29 cellular contexts compared by ENCODE assay signal in the genomic region with DNA sequence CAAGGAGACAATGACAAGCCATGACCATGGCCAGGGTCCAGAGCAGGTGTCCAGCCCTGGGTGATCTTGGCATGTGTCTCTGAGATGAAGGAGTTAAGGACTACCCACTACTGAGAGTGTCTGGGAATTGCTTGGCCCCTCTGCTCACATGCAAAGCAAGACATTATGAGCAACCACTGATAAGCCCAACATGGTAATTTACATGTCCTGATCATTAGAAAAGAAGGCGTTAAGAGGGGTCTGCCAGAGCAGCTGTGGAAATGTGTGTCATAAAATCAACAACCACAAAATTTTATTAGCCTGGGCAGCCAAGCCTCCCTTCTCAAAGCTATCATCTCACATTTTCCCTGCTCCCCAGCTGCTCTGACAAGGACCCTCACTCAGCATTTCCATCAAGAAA.
DNase-seq lines count a peak whose midpoint lies in the region; ATAC-seq and TF ChIP-seq lines count a peak whose summit lies in the region.
"Had no signal": no experiment of that assay in that cellular context is flagged by ENCODE, and none has a peak within 500 bp of the region (broad histone marks: within the 10 kb centered on the region; RNA-seq: fewer than 3 reads in every experiment).

No MANE protein-coding gene starts in this region.

- H2AFZ ChIP-seq in Loucy (ENCODE audit: low read length) (no peak overlapping the region), PC-3 (ENCODE audit: low read length) (no peak overlapping the region), smooth muscle cell (ENCODE audit: low read depth) (no peak overlapping the region)

- peaks cover 5% of the 10 kb centered on the region for H3K27me3 Mint-ChIP-seq in glutamatergic neuron (ENCODE audit: unreplicated experiment)
- no peaks in the 10 kb centered on the region for H3K27me3 Mint-ChIP-seq in activated T-helper 2 cell treated with anti-CD3 and anti-CD28 coated beads, Interferon-gamma antibody, Interleukin-2, Interleukin-4, amounts not matched to agents 10 μg/mL and 5 μg/mL and 100 μg/mL, durations not matched to agents 14 hours and 24 hours and 36 hours (ENCODE audit: low read depth)

- no peaks in the 10 kb centered on the region for H3K36me3 Mint-ChIP-seq in glutamatergic neuron (ENCODE audit: unreplicated experiment)
- no peaks in the 10 kb centered on the region for H3K36me3 Mint-ChIP-seq in activated T-helper 2 cell treated with anti-CD3 and anti-CD28 coated beads, Interferon-gamma antibody, Interleukin-2, Interleukin-4, amounts not matched to agents 10 μg/mL and 5 μg/mL and 100 μg/mL, durations not matched to agents 14 hours and 24 hours and 36 hours (ENCODE audit: low read depth)
- H3K36me3 Mint-ChIP-seq: activated naive CD4-positive, alpha-beta T cell treated with anti-CD3 and anti-CD28 coated beads, Interleukin-2, amount 50 U/mL, for 72 hours; immature natural killer cell; mesothelial cell of epicardium; natural killer cell treated with Interleukin-12 subunit alpha and Interleukin-12 subunit beta and Interleukin-15 and Interleukin-18, amount 100 ng/mL, for 72 hours had no signal

- H3K27ac ChIP-seq in PC-3 (ENCODE audit: low read length) (no peak overlapping the region), smooth muscle cell (ENCODE audit: low read depth) (peak overlapping the region; percentile 98), left lung (no peak overlapping the region)
- H3K27ac ChIP-seq: esophagus muscularis mucosa, right lobe of liver, tibial nerve had no signal

- H3K4me2 ChIP-seq in Loucy (ENCODE audit: low read depth, low read length, poor library complexity, severe bottlenecking) (peak overlapping the region; percentile 22), PC-3 (ENCODE audit: low read length) (no peak overlapping the region), smooth muscle cell (peak overlapping the region; percentile 24)

- no peak overlapping the region for H3K9ac ChIP-seq in Loucy (ENCODE audit: low read depth, low read length, poor library complexity, severe bottlenecking)
- H3K9ac ChIP-seq in PC-3 (ENCODE audit: low read length), result no peak overlapping the region
- peak overlapping the region; percentile 93 for H3K9ac ChIP-seq in smooth muscle cell (ENCODE audit: low read depth)

- H3F3A ChIP-seq in Loucy (ENCODE audit: low read depth) (no peaks in the 10 kb centered on the region), PC-3 (ENCODE audit: low read length, unreplicated experiment) (no peaks in the 10 kb centered on the region), smooth muscle cell (ENCODE audit: low read depth) (peaks cover 10% of the 10 kb centered on the region)

- intact Hi-C loops in PC-3 (cut with micrococcal nuclease) (loop anchor here (5.0 kb wide), 1 partner anchor 71 kb away; no protein-coding TSS in a partner anchor), left lung (cut with DNase I) (no loop called here)
- intact Hi-C loops in activated T-helper 2 cell treated with anti-CD3 and anti-CD28 coated beads, Interferon-gamma antibody, Interleukin-2, Interleukin-4, amounts not matched to agents 10 μg/mL and 5 μg/mL and 100 μg/mL, durations not matched to agents 14 hours and 24 hours and 36 hours (cut with micrococcal nuclease), result no loop called here

- POLR2A ChIA-PET in PC-3 (lab: Charles Lee; ENCODE audit: unreplicated experiment), result no interaction called here

- H3K79me2 ChIP-seq in Loucy (ENCODE audit: insufficient read depth, low read length) (no peaks in the 10 kb centered on the region), PC-3 (ENCODE audit: low read length) (no peaks in the 10 kb centered on the region), smooth muscle cell (ENCODE audit: low read depth) (no peaks in the 10 kb centered on the region)

- H4K20me1 ChIP-seq in Loucy (ENCODE audit: insufficient read depth, low read length, poor library complexity, severe bottlenecking) (no peaks in the 10 kb centered on the region), PC-3 (ENCODE audit: low read length) (no peaks in the 10 kb centered on the region), smooth muscle cell (ENCODE audit: low read depth) (no peaks in the 10 kb centered on the region)

- H3K9me3 ChIP-seq in Loucy (ENCODE audit: insufficient read depth, low read depth, low read length), result no peaks in the 10 kb centered on the region
- no peaks in the 10 kb centered on the region for H3K9me3 ChIP-seq in PC-3 (ENCODE audit: low read length)
- no peaks in the 10 kb centered on the region for H3K9me3 ChIP-seq in smooth muscle cell (replicated peaks; ENCODE audit: low read depth)
- H3K9me3 ChIP-seq in left lung, result no peaks in the 10 kb centered on the region
- H3K9me3 ChIP-seq: esophagus muscularis mucosa, right lobe of liver, tibial nerve had no signal

- H3K9me2 ChIP-seq in Loucy (replicated peaks; ENCODE audit: low read depth, low read length), result no peaks in the 10 kb centered on the region
- no peaks in the 10 kb centered on the region for H3K9me2 ChIP-seq in PC-3 (replicated peaks; ENCODE audit: low read length)

- no TSS peak for BruUV-seq in PC-3 (replicated peaks; lab: Mats Ljungman, UMichigan)

- no peaks in the 10 kb centered on the region for H3K9me3 Mint-ChIP-seq in glutamatergic neuron (ENCODE audit: unreplicated experiment)
- H3K9me3 Mint-ChIP-seq in activated T-helper 2 cell treated with anti-CD3 and anti-CD28 coated beads, Interferon-gamma antibody, Interleukin-2, Interleukin-4, amounts not matched to agents 10 μg/mL and 5 μg/mL and 100 μg/mL, durations not matched to agents 14 hours and 24 hours and 36 hours, result no peaks in the 10 kb centered on the region
- H3K9me3 Mint-ChIP-seq: activated B cell treated with CpG ODN at 0.5 μM for 24 hours; activated T-helper 17 cell treated with anti-CD3 and anti-CD28 coated beads, Interleukin-2, amount 50 U/mL, for 72 hours; mesothelial cell of epicardium; natural killer cell treated with Interleukin-12 subunit alpha and Interleukin-12 subunit beta and Interleukin-15 and Interleukin-18, amount 100 ng/mL, for 72 hours had no signal

- 25% methylated on average over 1 of the region's 1 CpG for WGBS in smooth muscle cell (ENCODE audit: low lambda C conversion rate)

- peaks cover 49% of the 10 kb centered on the region for H3K4me1 Mint-ChIP-seq in glutamatergic neuron (ENCODE audit: low read depth, unreplicated experiment)
- H3K4me1 Mint-ChIP-seq in activated T-helper 2 cell treated with anti-CD3 and anti-CD28 coated beads, Interferon-gamma antibody, Interleukin-2, Interleukin-4, amounts not matched to agents 10 μg/mL and 5 μg/mL and 100 μg/mL, durations not matched to agents 14 hours and 24 hours and 36 hours (ENCODE audit: low read depth), result no peaks in the 10 kb centered on the region
- H3K4me1 Mint-ChIP-seq: activated B cell treated with CpG ODN at 0.5 μM for 24 hours; activated T-helper 17 cell treated with anti-CD3 and anti-CD28 coated beads, Interleukin-2, amount 50 U/mL, for 72 hours; immature natural killer cell had no signal

- peak overlapping the region; percentile 36 for H3K4me3 Mint-ChIP-seq in glutamatergic neuron (ENCODE audit: unreplicated experiment)
- no peak overlapping the region for H3K4me3 Mint-ChIP-seq in activated T-helper 2 cell treated with anti-CD3 and anti-CD28 coated beads, Interferon-gamma antibody, Interleukin-2, Interleukin-4, amounts not matched to agents 10 μg/mL and 5 μg/mL and 100 μg/mL, durations not matched to agents 14 hours and 24 hours and 36 hours (ENCODE audit: low read depth)
- H3K4me3 Mint-ChIP-seq: activated B cell treated with CpG ODN at 0.5 μM for 24 hours; activated T-helper 17 cell treated with anti-CD3 and anti-CD28 coated beads, Interleukin-2, amount 50 U/mL, for 72 hours; immature natural killer cell; mesothelial cell of epicardium; natural killer cell treated with Interleukin-12 subunit alpha and Interleukin-12 subunit beta and Interleukin-15 and Interleukin-18, amount 100 ng/mL, for 72 hours had no signal

- TF ChIP-seq CTCF in Loucy (conservative IDR thresholded peaks at IDR 0.05; ENCODE audit: low read length) (no peak), PC-3 (conservative IDR thresholded peaks at IDR 0.05; ENCODE audit: low read depth, low read length) (no peak), glutamatergic neuron (IDR thresholded peaks at IDR 0.05; ENCODE audit: partially characterized antibody, unreplicated experiment) (no peak), smooth muscle cell (IDR thresholded peaks at IDR 0.05; ENCODE audit: borderline replicate concordance, insufficient read depth, poor library complexity, severe bottlenecking) (no peak), left lung (IDR thresholded peaks at IDR 0.05) (no peak)

- CTCF ChIA-PET in PC-3 (lab: Charles Lee), result no interaction called here

- H3K27ac Mint-ChIP-seq in glutamatergic neuron (ENCODE audit: unreplicated experiment), result peak overlapping the region; percentile 84
- H3K27ac Mint-ChIP-seq in activated T-helper 2 cell treated with anti-CD3 and anti-CD28 coated beads, Interferon-gamma antibody, Interleukin-2, Interleukin-4, amounts not matched to agents 10 μg/mL and 5 μg/mL and 100 μg/mL, durations not matched to agents 14 hours and 24 hours and 36 hours, result no peak overlapping the region
- H3K27ac Mint-ChIP-seq: activated B cell treated with CpG ODN at 0.5 μM for 24 hours; activated naive CD4-positive, alpha-beta T cell treated with anti-CD3 and anti-CD28 coated beads, Interleukin-2, amount 50 U/mL, for 72 hours; activated T-helper 17 cell treated with anti-CD3 and anti-CD28 coated beads, Interleukin-2, amount 50 U/mL, for 72 hours; immature natural killer cell; mesothelial cell of epicardium; natural killer cell treated with Interleukin-12 subunit alpha and Interleukin-12 subunit beta and Interleukin-15 and Interleukin-18, amount 100 ng/mL, for 72 hours had no signal

- H3K36me3 ChIP-seq in Loucy (ENCODE audit: insufficient read depth, low read length) (no peaks in the 10 kb centered on the region), PC-3 (ENCODE audit: low read depth, low read length) (no peaks in the 10 kb centered on the region), smooth muscle cell (ENCODE audit: low read depth) (no peaks in the 10 kb centered on the region), left lung (no peaks in the 10 kb centered on the region)
- H3K36me3 ChIP-seq: esophagus muscularis mucosa, right lobe of liver, tibial nerve had no signal

- H3K4me1 ChIP-seq in Loucy (ENCODE audit: insufficient read depth, low read length, poor library complexity, severe bottlenecking), result peaks cover 8% of the 10 kb centered on the region
- peaks cover 35% of the 10 kb centered on the region for H3K4me1 ChIP-seq in PC-3 (ENCODE audit: insufficient read depth, low read length)
- peaks cover 15% of the 10 kb centered on the region for H3K4me1 ChIP-seq in smooth muscle cell (ENCODE audit: low read depth)
- no peaks in the 10 kb centered on the region for H3K4me1 ChIP-seq in left lung
- H3K4me1 ChIP-seq: right lobe of liver had no signal

- DNase-seq in PC-3, result no peak
- no peak for DNase-seq in glutamatergic neuron
- no peak for DNase-seq in smooth muscle cell (lab: John Stamatoyannopoulos, UW; ENCODE audit: unreplicated experiment)
- no peak for DNase-seq in SW480 (ENCODE audit: low spot score)
- DNase-seq in left lung, result no peak
- no peak for DNase-seq in activated T-helper 2 cell treated with anti-CD3 and anti-CD28 coated beads, Interferon-gamma antibody, Interleukin-2, Interleukin-4, amounts not matched to agents 10 μg/mL and 5 μg/mL and 100 μg/mL, durations not matched to agents 14 hours and 24 hours and 36 hours (ENCODE audit: low spot score)
- DNase-seq: activated B cell treated with CpG ODN at 0.5 μM for 24 hours; activated CD4-positive, alpha-beta T cell treated with anti-CD3 and anti-CD28 coated beads, Interleukin-2, amount 50 U/mL, for 4 hours; activated CD8-positive, alpha-beta memory T cell treated with anti-CD3 and anti-CD28 coated beads, Interleukin-2, amount 50 U/mL, for 4 hours; aorta; effector memory CD4-positive, alpha-beta T cell; GDM1; hippocampal formation; immature natural killer cell; NCI-H1436 treated with DMSO at 0.1 percent for 48 hours; NCI-H524; posterior cingulate gyrus; right lobe of liver; stimulated activated CD8-positive, alpha-beta memory T cell treated with anti-CD3 and anti-CD28 coated beads, Interleukin-4, amount 100 ng/mL, for 48 hours; T-helper 9 cell had no signal

- H3K27me3 ChIP-seq in Loucy (ENCODE audit: insufficient read depth, low read length, poor library complexity, severe bottlenecking) (no peaks in the 10 kb centered on the region), PC-3 (ENCODE audit: low read length) (no peaks in the 10 kb centered on the region), smooth muscle cell (ENCODE audit: low read depth) (no peaks in the 10 kb centered on the region), left lung (peaks cover 0 to 20% of the 10 kb centered on the region in 2 donors)
- H3K27me3 ChIP-seq: esophagus muscularis mucosa, right lobe of liver, tibial nerve had no signal

- no peak overlapping the region for H3K4me3 ChIP-seq in Loucy (ENCODE audit: low read length, poor library complexity, severe bottlenecking)
- H3K4me3 ChIP-seq in PC-3 (ENCODE audit: low read length), result no peak overlapping the region
- H3K4me3 ChIP-seq in smooth muscle cell, result no peak overlapping the region
- no peak overlapping the region for H3K4me3 ChIP-seq in left lung
- H3K4me3 ChIP-seq: esophagus muscularis mucosa, right lobe of liver, tibial nerve had no signal

- ATAC-seq in PC-3 (peak; percentile 9), left lung (no peak)
- ATAC-seq: activated naive CD4-positive, alpha-beta T cell treated with anti-CD3 and anti-CD28 coated beads, Interleukin-2, amount 50 U/mL, for 72 hours; activated T-helper 17 cell treated with anti-CD3 and anti-CD28 coated beads, Interleukin-2, amount 50 U/mL, for 72 hours; HCT116; left lobe of liver; natural killer cell treated with Interleukin-12 subunit alpha and Interleukin-12 subunit beta and Interleukin-15 and Interleukin-18, amount 100 ng/mL, for 72 hours; right lobe of liver had no signal
